1 cellular context compared by ENCODE assay signal in the genomic region with DNA sequence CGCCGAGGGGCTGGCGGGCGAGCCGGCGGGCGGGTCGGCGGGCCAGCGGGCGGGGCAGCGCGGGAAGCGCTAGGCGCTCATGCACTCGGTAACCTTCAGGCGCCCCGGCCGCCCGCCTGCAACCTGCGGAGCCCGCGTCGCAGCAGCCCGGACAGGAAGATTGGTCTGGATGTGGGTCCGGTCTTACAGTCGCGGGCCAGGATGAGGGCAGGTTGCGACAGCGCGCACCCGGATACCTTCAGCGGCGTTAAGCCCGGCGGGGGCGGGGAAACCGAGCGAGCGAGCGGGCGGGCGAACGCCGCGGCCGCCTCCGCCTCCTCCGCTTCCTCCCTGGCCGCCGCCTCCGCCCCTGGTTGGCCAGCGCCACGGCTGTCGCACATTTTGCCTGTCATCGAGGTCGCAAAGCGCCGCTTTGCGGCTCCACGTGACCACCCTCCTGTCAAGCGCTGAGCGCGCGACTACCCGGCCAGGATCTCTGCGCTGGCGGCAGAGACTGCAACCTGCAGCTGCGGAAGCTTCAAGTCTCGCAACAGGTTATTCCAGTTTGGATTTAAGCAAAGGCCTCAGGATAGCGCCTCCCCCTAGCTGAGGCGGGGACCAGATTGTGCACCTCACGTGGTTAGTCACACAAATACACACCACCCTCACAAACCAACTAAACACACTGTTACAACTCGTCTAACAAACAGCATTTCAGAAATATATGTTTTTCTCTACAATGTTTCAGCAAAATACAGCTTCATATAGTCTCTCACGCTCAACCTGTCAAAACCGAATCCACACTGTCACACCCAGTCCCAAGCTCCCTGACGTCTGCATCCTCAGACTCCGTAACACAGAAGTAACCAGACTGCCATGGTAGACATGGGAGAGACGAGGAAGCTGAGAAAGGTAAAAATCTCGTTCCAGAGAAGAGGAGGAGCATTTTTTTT.
A peak's percentile ranks its signal among the peaks of the same experiment; 100 is the strongest.
TF ChIP-seq lines count a peak whose summit lies in the region.

Gene FAF1 (minus strand): TSS at position 355 of the 932 bp plus-strand sequence. CDS start 456 bp downstream, outside the sequence.

TF ChIP-seq in K562, 482 proteins besides CTCF, POLR2A, EP300 and RAD21 (continued from another document and continues in another):
- TF ChIP-seq SAP30 (IDR thresholded peaks at IDR 0.05; ENCODE audit: borderline replicate concordance, insufficient read depth, low read depth, low read length, poor library complexity, severe bottlenecking) (peak; percentile 98), BMI1 (IDR thresholded peaks at IDR 0.05; ENCODE audit: low read length) (no peak), ZNF143 (CRISPR knock-in tag; IDR thresholded peaks at IDR 0.05) (no peak), TAF1 (IDR thresholded peaks at IDR 0.05; ENCODE audit: control insufficient read depth, extremely low read depth, insufficient read depth, low read length, severe bottlenecking) (peak; percentile 94), NRF1 (conservative IDR thresholded peaks at IDR 0.05 in 1 of 2, IDR thresholded peaks at IDR 0.05 in 1 of 2) (peak; percentile 84 to 87), HNRNPL (IDR thresholded peaks at IDR 0.05; ENCODE audit: low read depth, low read length) (peak; percentile 51; the same call in 1 of the 2 replicates), FOXK1 (CRISPR knock-in tag; IDR thresholded peaks at IDR 0.05; ENCODE audit: borderline replicate concordance) (peak; percentile 75), BRD4 (IDR thresholded peaks at IDR 0.05) (peak; percentile 25; the same call in 1 of the 2 replicates), RFX1 (IDR thresholded peaks at IDR 0.05) (no peak), ESRRB (CRISPR knock-in tag; IDR thresholded peaks at IDR 0.05; ENCODE audit: borderline replicate concordance) (no peak), ELF2 (CRISPR knock-in tag; IDR thresholded peaks at IDR 0.05) (peak; percentile 83), CBX2 (IDR thresholded peaks at IDR 0.05; ENCODE audit: insufficient read depth, low read length, poor library complexity, severe bottlenecking) (no peak), NEUROD1 (IDR thresholded peaks at IDR 0.05; ENCODE audit: borderline replicate concordance, low read depth, low read length, partially characterized antibody) (peak; percentile 66), SAFB2 (IDR thresholded peaks at IDR 0.05; ENCODE audit: borderline replicate concordance, low read depth, low read length, severe bottlenecking) (no peak), PHF8 (IDR thresholded peaks at IDR 0.05; ENCODE audit: borderline replicate concordance, low read length) (peak; percentile 98), ZNF398 (CRISPR knock-in tag; IDR thresholded peaks at IDR 0.05) (no peak), HDAC8 (tag; IDR thresholded peaks at IDR 0.05) (no peak), NR2F6 (CRISPR knock-in tag; IDR thresholded peaks at IDR 0.05) (no peak), MAFF (IDR thresholded peaks at IDR 0.05; ENCODE audit: low read length) (no peak; the same call in 1 of the 2 replicates), NR1H2 (CRISPR knock-in tag; IDR thresholded peaks at IDR 0.05) (0 out of 2 replicates have a peak, but pooled peaks have one; percentile 83), ARNT (IDR thresholded peaks at IDR 0.05) (peak in 1 of 2 experiments; percentile 73; a peak in 1 of 4 replicates), FOS (IDR thresholded peaks at IDR 0.05; ENCODE audit: extremely low read depth, insufficient read length) (peak; percentile 45), RBM15 (IDR thresholded peaks at IDR 0.05; ENCODE audit: insufficient read depth, low read length) (no peak), ZNF274 (IDR thresholded peaks at IDR 0.05; ENCODE audit: borderline replicate concordance, low read depth, low read length) (no peak), SREBF1 (IDR thresholded peaks at IDR 0.05; ENCODE audit: borderline replicate concordance, low read depth, low read length) (0 out of 2 replicates have a peak, but pooled peaks have one; percentile 46), JUN (IDR thresholded peaks at IDR 0.05; ENCODE audit: borderline replicate concordance, low read depth, low read length) (peak; percentile 90), JUN (CRISPR knock-in tag; IDR thresholded peaks at IDR 0.05; ENCODE audit: borderline replicate concordance) (no peak; the same call in 1 of the 2 replicates), SRSF7 (optimal IDR thresholded peaks at IDR 0.05; ENCODE audit: low read depth, low read length) (no peak), ZNF644 (tag; IDR thresholded peaks at IDR 0.05; ENCODE audit: low read depth) (no peak), KLF10 (CRISPR knock-in tag; IDR thresholded peaks at IDR 0.05) (no peak), ZNF239 (CRISPR knock-in tag; IDR thresholded peaks at IDR 0.05) (no peak), FOXJ3 (CRISPR knock-in tag; IDR thresholded peaks at IDR 0.05) (no peak), SREBF2 (CRISPR knock-in tag; IDR thresholded peaks at IDR 0.05) (no peak), PHF20 (IDR thresholded peaks at IDR 0.05; ENCODE audit: partially characterized antibody) (peak; percentile 93), TOE1 (IDR thresholded peaks at IDR 0.05; ENCODE audit: borderline replicate concordance) (peak; percentile 95), TOE1 (CRISPR knock-in tag; IDR thresholded peaks at IDR 0.05; ENCODE audit: borderline replicate concordance, low read depth) (no peak), NELFE (IDR thresholded peaks at IDR 0.05; ENCODE audit: insufficient read depth, insufficient read length) (no peak), GTF2E2 (tag; IDR thresholded peaks at IDR 0.05) (no peak), ZNF696 (CRISPR knock-in tag; conservative IDR thresholded peaks at IDR 0.05) (no peak), BACH1 (tag; IDR thresholded peaks at IDR 0.05) (no peak), ZNF140 (CRISPR knock-in tag; IDR thresholded peaks at IDR 0.05) (no peak), SP1 (CRISPR knock-in tag; IDR thresholded peaks at IDR 0.05) (peak; percentile 79), TAF9B (IDR thresholded peaks at IDR 0.05; ENCODE audit: partially characterized antibody) (peak; percentile 72), ZNF232 (CRISPR knock-in tag; IDR thresholded peaks at IDR 0.05) (no peak), PTBP1 (IDR thresholded peaks at IDR 0.05; ENCODE audit: low read depth, low read length) (peak; percentile 49; the same call in 1 of the 2 replicates), RNF2 (IDR thresholded peaks at IDR 0.05) (no peak; the same call in 1 of the 2 replicates)
- TF ChIP-seq, protein P1, sequence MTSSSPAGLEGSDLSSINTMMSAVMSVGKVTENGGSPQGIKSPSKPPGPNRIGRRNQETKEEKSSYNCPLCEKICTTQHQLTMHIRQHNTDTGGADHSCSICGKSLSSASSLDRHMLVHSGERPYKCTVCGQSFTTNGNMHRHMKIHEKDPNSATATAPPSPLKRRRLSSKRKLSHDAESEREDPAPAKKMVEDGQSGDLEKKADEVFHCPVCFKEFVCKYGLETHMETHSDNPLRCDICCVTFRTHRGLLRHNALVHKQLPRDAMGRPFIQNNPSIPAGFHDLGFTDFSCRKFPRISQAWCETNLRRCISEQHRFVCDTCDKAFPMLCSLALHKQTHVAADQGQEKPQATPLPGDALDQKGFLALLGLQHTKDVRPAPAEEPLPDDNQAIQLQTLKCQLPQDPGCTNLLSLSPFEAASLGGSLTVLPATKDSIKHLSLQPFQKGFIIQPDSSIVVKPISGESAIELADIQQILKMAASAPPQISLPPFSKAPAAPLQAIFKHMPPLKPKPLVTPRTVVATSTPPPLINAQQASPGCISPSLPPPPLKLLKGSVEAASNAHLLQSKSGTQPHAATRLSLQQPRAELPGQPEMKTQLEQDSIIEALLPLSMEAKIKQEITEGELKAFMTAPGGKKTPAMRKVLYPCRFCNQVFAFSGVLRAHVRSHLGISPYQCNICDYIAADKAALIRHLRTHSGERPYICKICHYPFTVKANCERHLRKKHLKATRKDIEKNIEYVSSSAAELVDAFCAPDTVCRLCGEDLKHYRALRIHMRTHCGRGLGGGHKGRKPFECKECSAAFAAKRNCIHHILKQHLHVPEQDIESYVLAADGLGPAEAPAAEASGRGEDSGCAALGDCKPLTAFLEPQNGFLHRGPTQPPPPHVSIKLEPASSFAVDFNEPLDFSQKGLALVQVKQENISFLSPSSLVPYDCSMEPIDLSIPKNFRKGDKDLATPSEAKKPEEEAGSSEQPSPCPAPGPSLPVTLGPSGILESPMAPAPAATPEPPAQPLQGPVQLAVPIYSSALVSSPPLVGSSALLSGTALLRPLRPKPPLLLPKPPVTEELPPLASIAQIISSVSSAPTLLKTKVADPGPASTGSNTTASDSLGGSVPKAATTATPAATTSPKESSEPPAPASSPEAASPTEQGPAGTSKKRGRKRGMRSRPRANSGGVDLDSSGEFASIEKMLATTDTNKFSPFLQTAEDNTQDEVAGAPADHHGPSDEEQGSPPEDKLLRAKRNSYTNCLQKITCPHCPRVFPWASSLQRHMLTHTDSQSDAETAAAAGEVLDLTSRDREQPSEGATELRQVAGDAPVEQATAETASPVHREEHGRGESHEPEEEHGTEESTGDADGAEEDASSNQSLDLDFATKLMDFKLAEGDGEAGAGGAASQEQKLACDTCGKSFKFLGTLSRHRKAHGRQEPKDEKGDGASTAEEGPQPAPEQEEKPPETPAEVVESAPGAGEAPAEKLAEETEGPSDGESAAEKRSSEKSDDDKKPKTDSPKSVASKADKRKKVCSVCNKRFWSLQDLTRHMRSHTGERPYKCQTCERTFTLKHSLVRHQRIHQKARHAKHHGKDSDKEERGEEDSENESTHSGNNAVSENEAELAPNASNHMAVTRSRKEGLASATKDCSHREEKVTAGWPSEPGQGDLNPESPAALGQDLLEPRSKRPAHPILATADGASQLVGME (CRISPR knock-in tag; IDR thresholded peaks at IDR 0.05), result no peak
- TF ChIP-seq, protein P2, sequence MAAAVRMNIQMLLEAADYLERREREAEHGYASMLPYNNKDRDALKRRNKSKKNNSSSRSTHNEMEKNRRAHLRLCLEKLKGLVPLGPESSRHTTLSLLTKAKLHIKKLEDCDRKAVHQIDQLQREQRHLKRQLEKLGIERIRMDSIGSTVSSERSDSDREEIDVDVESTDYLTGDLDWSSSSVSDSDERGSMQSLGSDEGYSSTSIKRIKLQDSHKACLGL (CRISPR knock-in tag; IDR thresholded peaks at IDR 0.05; ENCODE audit: borderline replicate concordance, poor library complexity, severe bottlenecking), result peak; percentile 88
- TF ChIP-seq, protein P3, sequence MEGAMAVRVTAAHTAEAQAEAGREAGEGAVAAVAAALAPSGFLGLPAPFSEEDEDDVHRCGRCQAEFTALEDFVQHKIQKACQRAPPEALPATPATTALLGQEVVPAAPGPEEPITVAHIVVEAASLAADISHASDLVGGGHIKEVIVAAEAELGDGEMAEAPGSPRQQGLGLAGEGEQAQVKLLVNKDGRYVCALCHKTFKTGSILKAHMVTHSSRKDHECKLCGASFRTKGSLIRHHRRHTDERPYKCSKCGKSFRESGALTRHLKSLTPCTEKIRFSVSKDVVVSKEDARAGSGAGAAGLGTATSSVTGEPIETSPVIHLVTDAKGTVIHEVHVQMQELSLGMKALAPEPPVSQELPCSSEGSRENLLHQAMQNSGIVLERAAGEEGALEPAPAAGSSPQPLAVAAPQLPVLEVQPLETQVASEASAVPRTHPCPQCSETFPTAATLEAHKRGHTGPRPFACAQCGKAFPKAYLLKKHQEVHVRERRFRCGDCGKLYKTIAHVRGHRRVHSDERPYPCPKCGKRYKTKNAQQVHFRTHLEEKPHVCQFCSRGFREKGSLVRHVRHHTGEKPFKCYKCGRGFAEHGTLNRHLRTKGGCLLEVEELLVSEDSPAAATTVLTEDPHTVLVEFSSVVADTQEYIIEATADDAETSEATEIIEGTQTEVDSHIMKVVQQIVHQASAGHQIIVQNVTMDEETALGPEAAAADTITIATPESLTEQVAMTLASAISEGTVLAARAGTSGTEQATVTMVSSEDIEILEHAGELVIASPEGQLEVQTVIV (CRISPR knock-in tag; IDR thresholded peaks at IDR 0.05; ENCODE audit: borderline replicate concordance), result peak; percentile 99
- TF ChIP-seq, protein P4, sequence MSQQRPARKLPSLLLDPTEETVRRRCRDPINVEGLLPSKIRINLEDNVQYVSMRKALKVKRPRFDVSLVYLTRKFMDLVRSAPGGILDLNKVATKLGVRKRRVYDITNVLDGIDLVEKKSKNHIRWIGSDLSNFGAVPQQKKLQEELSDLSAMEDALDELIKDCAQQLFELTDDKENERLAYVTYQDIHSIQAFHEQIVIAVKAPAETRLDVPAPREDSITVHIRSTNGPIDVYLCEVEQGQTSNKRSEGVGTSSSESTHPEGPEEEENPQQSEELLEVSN (IDR thresholded peaks at IDR 0.05; ENCODE audit: borderline replicate concordance in 1 of 2, extremely low read depth in 1 of 2, insufficient read depth in 1 of 2, insufficient read length in 1 of 2, low read depth in 1 of 2, low read length in 1 of 2, poor library complexity in 1 of 2, severe bottlenecking in 1 of 2), result peak; percentile 42 to 68
- TF ChIP-seq, protein P5, sequence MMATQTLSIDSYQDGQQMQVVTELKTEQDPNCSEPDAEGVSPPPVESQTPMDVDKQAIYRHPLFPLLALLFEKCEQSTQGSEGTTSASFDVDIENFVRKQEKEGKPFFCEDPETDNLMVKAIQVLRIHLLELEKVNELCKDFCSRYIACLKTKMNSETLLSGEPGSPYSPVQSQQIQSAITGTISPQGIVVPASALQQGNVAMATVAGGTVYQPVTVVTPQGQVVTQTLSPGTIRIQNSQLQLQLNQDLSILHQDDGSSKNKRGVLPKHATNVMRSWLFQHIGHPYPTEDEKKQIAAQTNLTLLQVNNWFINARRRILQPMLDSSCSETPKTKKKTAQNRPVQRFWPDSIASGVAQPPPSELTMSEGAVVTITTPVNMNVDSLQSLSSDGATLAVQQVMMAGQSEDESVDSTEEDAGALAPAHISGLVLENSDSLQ (IDR thresholded peaks at IDR 0.05), result peak; percentile 71
